ENCODE assay signal across 1 cellular context in genomic region chr5:17157916-17158529, GRCh38.
TF ChIP-seq lines count a peak whose summit lies in the region.

No MANE protein-coding gene starts in this region.

TF ChIP-seq in GM23338, 12 proteins besides CTCF, POLR2A, EP300 and RAD21:
- TF ChIP-seq, protein P1, sequence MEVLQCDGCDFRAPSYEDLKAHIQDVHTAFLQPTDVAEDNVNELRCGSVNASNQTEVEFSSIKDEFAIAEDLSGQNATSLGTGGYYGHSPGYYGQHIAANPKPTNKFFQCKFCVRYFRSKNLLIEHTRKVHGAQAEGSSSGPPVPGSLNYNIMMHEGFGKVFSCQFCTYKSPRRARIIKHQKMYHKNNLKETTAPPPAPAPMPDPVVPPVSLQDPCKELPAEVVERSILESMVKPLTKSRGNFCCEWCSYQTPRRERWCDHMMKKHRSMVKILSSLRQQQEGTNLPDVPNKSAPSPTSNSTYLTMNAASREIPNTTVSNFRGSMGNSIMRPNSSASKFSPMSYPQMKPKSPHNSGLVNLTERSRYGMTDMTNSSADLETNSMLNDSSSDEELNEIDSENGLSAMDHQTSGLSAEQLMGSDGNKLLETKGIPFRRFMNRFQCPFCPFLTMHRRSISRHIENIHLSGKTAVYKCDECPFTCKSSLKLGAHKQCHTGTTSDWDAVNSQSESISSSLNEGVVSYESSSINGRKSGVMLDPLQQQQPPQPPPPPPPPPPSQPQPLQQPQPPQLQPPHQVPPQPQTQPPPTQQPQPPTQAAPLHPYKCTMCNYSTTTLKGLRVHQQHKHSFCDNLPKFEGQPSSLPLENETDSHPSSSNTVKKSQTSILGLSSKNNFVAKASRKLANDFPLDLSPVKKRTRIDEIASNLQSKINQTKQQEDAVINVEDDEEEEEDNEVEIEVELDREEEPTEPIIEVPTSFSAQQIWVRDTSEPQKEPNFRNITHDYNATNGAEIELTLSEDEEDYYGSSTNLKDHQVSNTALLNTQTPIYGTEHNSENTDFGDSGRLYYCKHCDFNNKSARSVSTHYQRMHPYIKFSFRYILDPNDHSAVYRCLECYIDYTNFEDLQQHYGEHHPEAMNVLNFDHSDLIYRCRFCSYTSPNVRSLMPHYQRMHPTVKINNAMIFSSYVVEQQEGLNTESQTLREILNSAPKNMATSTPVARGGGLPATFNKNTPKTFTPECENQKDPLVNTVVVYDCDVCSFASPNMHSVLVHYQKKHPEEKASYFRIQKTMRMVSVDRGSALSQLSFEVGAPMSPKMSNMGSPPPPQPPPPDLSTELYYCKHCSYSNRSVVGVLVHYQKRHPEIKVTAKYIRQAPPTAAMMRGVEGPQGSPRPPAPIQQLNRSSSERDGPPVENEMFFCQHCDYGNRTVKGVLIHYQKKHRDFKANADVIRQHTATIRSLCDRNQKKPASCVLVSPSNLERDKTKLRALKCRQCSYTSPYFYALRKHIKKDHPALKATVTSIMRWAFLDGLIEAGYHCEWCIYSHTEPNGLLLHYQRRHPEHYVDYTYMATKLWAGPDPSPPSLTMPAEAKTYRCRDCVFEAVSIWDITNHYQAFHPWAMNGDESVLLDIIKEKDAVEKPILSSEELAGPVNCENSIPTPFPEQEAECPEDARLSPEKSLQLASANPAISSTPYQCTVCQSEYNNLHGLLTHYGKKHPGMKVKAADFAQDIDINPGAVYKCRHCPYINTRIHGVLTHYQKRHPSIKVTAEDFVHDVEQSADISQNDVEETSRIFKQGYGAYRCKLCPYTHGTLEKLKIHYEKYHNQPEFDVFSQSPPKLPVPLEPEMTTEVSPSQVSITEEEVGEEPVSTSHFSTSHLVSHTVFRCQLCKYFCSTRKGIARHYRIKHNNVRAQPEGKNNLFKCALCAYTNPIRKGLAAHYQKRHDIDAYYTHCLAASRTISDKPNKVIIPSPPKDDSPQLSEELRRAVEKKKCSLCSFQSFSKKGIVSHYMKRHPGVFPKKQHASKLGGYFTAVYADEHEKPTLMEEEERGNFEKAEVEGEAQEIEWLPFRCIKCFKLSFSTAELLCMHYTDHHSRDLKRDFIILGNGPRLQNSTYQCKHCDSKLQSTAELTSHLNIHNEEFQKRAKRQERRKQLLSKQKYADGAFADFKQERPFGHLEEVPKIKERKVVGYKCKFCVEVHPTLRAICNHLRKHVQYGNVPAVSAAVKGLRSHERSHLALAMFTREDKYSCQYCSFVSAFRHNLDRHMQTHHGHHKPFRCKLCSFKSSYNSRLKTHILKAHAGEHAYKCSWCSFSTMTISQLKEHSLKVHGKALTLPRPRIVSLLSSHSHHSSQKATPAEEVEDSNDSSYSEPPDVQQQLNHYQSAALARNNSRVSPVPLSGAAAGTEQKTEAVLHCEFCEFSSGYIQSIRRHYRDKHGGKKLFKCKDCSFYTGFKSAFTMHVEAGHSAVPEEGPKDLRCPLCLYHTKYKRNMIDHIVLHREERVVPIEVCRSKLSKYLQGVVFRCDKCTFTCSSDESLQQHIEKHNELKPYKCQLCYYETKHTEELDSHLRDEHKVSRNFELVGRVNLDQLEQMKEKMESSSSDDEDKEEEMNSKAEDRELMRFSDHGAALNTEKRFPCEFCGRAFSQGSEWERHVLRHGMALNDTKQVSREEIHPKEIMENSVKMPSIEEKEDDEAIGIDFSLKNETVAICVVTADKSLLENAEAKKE (CRISPR knock-in tag; IDR thresholded peaks at IDR 0.05): no peak
- TF ChIP-seq REST (IDR thresholded peaks at IDR 0.05; ENCODE audit: unreplicated experiment): no peak
- TF ChIP-seq EZH2 (IDR thresholded peaks at IDR 0.05; ENCODE audit: low read depth, unreplicated experiment): no peak
- TF ChIP-seq CREB1 (CRISPR knock-in tag; IDR thresholded peaks at IDR 0.05; ENCODE audit: low read depth): no peak
- TF ChIP-seq ZNF331 (CRISPR knock-in tag; IDR thresholded peaks at IDR 0.05; ENCODE audit: low read depth): no peak
- no peak for TF ChIP-seq NANOG (IDR thresholded peaks at IDR 0.05; ENCODE audit: borderline replicate concordance)
- TF ChIP-seq STAT1 (IDR thresholded peaks at IDR 0.05; ENCODE audit: unreplicated experiment): no peak
- no peak for TF ChIP-seq ETS1 (IDR thresholded peaks at IDR 0.05)
- no peak for TF ChIP-seq EZH2phosphoT487 (IDR thresholded peaks at IDR 0.05; ENCODE audit: unreplicated experiment)
- no peak for TF ChIP-seq POLR2AphosphoS5 (IDR thresholded peaks at IDR 0.05; ENCODE audit: low read depth)
- TF ChIP-seq ZNF114 (CRISPR knock-in tag; IDR thresholded peaks at IDR 0.05): no peak
- no peak for TF ChIP-seq JUNB (IDR thresholded peaks at IDR 0.05; ENCODE audit: unreplicated experiment)
